8 cellular contexts compared by ENCODE assay signal in the genomic region with DNA sequence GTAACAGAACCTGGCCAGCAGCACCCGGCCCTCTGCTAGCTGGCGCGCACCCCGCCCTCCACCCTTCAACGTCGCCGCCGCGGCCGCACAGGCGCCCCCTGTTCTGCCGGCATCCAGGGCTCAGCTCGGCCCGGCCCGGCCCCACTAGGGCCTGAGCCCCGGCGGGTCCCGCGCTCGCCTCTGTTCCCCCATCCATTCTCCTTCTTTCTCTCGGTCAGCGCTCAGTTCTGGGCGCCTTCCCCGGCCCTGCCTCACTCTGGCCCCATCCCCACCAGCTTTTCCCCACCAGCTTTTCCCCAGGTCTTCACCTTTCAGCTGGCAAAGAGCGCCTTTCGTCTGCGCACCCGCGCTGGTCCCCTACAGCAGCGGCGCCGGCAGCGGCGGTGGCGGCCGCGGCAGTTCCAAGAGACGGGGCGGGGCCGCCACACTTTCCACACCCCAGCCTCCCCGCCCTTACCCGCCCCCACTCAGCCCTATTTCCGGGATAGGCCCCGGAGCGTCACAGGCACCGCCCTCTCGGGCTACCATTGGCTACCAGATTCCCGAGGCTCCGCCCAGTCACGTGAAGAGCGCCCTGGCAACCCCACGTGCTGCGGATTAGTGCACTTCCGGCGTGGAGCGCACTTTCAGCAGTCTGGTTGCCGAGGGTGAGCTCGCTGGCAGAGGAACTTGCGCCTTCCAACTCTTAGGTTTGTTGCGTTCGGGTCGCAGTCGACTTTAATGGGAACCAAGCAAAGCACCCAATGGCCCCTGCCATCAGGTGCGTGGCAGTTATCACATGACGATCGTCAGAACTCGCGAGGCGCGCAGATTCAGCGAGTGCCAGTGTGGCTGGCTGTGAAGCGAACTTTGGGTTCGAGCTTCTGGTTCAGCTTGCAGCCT. TPM values are rescaled to one million over a fixed set of nuclear protein-coding genes. Genes with fewer than 3 reads are reported as not detected.
DNase-seq lines count a peak whose midpoint lies in the region; ATAC-seq and TF ChIP-seq lines count a peak whose summit lies in the region.

A gene (minus strand): TSS at position 403 of the 882 bp plus-strand sequence. CDS start 831 bp downstream, outside the sequence.

- DNase-seq in NCI-H748 treated with DMSO at 0.1 percent for 48 hours (lab: John Stamatoyannopoulos, UW) (peak; percentile 67), memory B cell (ENCODE audit: low spot score in 2 of 2) (peak; percentile 79 to 84)
- peak; percentile 98 for DNase-seq in activated CD8-positive, alpha-beta T cell treated with anti-CD3 and anti-CD28 coated beads for 36 hours
- DNase-seq in effector memory CD4-positive, alpha-beta T cell: peak; percentile 93 to 95 (median 94)
- peak; percentile 89 to 98 (median 93) for DNase-seq in stimulated activated CD4-positive, alpha-beta T cell treated with anti-CD3 and anti-CD28 coated beads, TNF-alpha, amount 100 ng/mL, for 48 hours (ENCODE audit: low read depth in 3 of 3)

- H3K27me3 ChIP-seq in effector memory CD4-positive, alpha-beta T cell (replicated peaks; ENCODE audit: control insufficient read depth, insufficient read depth, low read length, poor library complexity, severe bottlenecking): no peaks in the 10 kb centered on the region

- intact Hi-C loops in activated CD8-positive, alpha-beta T cell treated with anti-CD3 and anti-CD28 coated beads for 36 hours (cut with micrococcal nuclease): loop anchor here (5.0 kb wide), 1 partner anchor 41 kb away; no protein-coding TSS in a partner anchor

- peaks cover 25% of the 10 kb centered on the region for H3K4me1 Mint-ChIP-seq in activated CD8-positive, alpha-beta T cell treated with anti-CD3 and anti-CD28 coated beads for 36 hours (ENCODE audit: low read depth)
- peaks cover 2% of the 10 kb centered on the region for H3K4me1 Mint-ChIP-seq in memory B cell

- peak within 1 kb of the TSS; percentile 79 for H3K4me3 ChIP-seq in effector memory CD4-positive, alpha-beta T cell (ENCODE audit: insufficient read depth, low read depth, low read length, poor library complexity, severe bottlenecking)

- H3K9me3 ChIP-seq in effector memory CD4-positive, alpha-beta T cell (ENCODE audit: control insufficient read depth, low read length): peaks cover 11% of the 10 kb centered on the region

- peak within 1 kb of the TSS; percentile 93 for H3K27ac Mint-ChIP-seq in activated CD8-positive, alpha-beta T cell treated with anti-CD3 and anti-CD28 coated beads for 36 hours
- H3K27ac Mint-ChIP-seq in memory B cell: peak within 1 kb of the TSS; percentile 88

- POLR2A ChIA-PET in activated CD8-positive, alpha-beta T cell treated with anti-CD3 and anti-CD28 coated beads for 36 hours (lab: Charles Lee): interaction anchor here (0.6 to 2.5 kb wide), 7 partner anchors 19 to 730 kb away, joined by 3 to 26 read pairs (median 3); a partner anchor contains a TSS

- ATAC-seq in GM19397 (IDR thresholded peaks at IDR 0.05; ENCODE audit: unreplicated experiment) (peak; percentile 89), HG03558 (IDR thresholded peaks at IDR 0.05; ENCODE audit: extremely low read depth, unreplicated experiment) (peak; percentile 69), memory B cell (ENCODE audit: low read depth) (peak; percentile 92)
- peak; percentile 98 for ATAC-seq in activated CD8-positive, alpha-beta T cell treated with anti-CD3 and anti-CD28 coated beads for 36 hours

- peak within 1 kb of the TSS; percentile 95 for H3K4me3 Mint-ChIP-seq in activated CD8-positive, alpha-beta T cell treated with anti-CD3 and anti-CD28 coated beads for 36 hours
- H3K4me3 Mint-ChIP-seq in memory B cell: peak within 1 kb of the TSS; percentile 99

- H3K27ac ChIP-seq in C4-2B: peak within 1 kb of the TSS; percentile 43
- peak within 1 kb of the TSS; percentile 70 for H3K27ac ChIP-seq in effector memory CD4-positive, alpha-beta T cell (ENCODE audit: insufficient read depth, low read length, poor library complexity, severe bottlenecking)

- H3K36me3 ChIP-seq in effector memory CD4-positive, alpha-beta T cell (ENCODE audit: control insufficient read depth, insufficient read depth, low read length): no peaks in the 10 kb centered on the region

- CTCF ChIA-PET in activated CD8-positive, alpha-beta T cell treated with anti-CD3 and anti-CD28 coated beads for 36 hours (lab: Charles Lee): interaction anchor here (1.1 to 1.7 kb wide), 2 partner anchors 39 to 60 kb away, joined by 4 to 5 read pairs; a partner anchor contains a TSS

- H3K36me3 Mint-ChIP-seq in activated CD8-positive, alpha-beta T cell treated with anti-CD3 and anti-CD28 coated beads for 36 hours (ENCODE audit: low read depth): peaks cover 7% of the 10 kb centered on the region
- no peaks in the 10 kb centered on the region for H3K36me3 Mint-ChIP-seq in memory B cell

- no peak for TF ChIP-seq CTCF in C4-2B (conservative IDR thresholded peaks at IDR 0.05)
- TF ChIP-seq CTCF in activated CD8-positive, alpha-beta T cell treated with anti-CD3 and anti-CD28 coated beads for 36 hours (IDR thresholded peaks at IDR 0.05): no peak

- H3K9me3 Mint-ChIP-seq in activated CD8-positive, alpha-beta T cell treated with anti-CD3 and anti-CD28 coated beads for 36 hours: peaks cover 8% of the 10 kb centered on the region
- peaks cover 7% of the 10 kb centered on the region for H3K9me3 Mint-ChIP-seq in memory B cell

- H3K27me3 Mint-ChIP-seq in activated CD8-positive, alpha-beta T cell treated with anti-CD3 and anti-CD28 coated beads for 36 hours: no peaks in the 10 kb centered on the region
- H3K27me3 Mint-ChIP-seq in memory B cell: no peaks in the 10 kb centered on the region

- peaks cover 5% of the 10 kb centered on the region for H3K4me1 ChIP-seq in effector memory CD4-positive, alpha-beta T cell (ENCODE audit: control insufficient read depth, insufficient read depth, low read length, poor library complexity, severe bottlenecking)

RNA-seq across cellular contexts. Expression of the gene that starts here (rescaled TPM):
- 1 to 10 TPM; 5.2 to 9.5 TPM for total RNA-seq in activated CD8-positive, alpha-beta T cell treated with anti-CD3 and anti-CD28 coated beads for 36 hours

Comparison
In these comparisons a context has a peak if more than half of its experiments do, and no peak if none do; other contexts are left out.
1. Peak in every context shown above with its lines: DNase-seq, ATAC-seq, H3K4me3 ChIP-seq and H3K27ac ChIP-seq.